Comparison of ENCODE assay signal across 1 cellular context in the genomic region with DNA sequence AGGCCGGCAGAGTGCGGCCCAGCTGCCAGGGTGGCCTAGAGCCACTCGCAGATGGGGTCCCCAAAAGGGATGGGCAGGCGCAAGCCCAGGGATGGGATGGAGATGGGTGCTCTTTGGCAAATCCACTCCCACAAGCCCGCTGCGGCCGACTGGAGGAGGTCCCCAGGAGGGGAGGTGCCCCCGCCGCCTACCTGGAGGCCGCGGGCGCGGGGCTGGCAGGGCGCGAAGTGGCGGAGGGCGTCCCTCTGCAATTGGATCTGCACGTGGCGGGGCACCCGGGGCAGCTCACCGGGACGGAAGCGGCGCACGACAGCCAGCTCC.
TF ChIP-seq lines count a peak whose summit lies in the region.

No MANE protein-coding gene starts in this region.

TF ChIP-seq in K562, 482 proteins besides CTCF, POLR2A, EP300 and RAD21 (continues in another document):
- TF ChIP-seq MCM5 (IDR thresholded peaks at IDR 0.05; ENCODE audit: low read depth): no peak
- TF ChIP-seq ZFX (CRISPR knock-in tag; IDR thresholded peaks at IDR 0.05): peak; percentile 96
- no peak for TF ChIP-seq ZMIZ1 (IDR thresholded peaks at IDR 0.05; ENCODE audit: low read depth in 2 of 2, low read length in 2 of 2)
- no peak for TF ChIP-seq POLR2AphosphoS5 (IDR thresholded peaks at IDR 0.05; ENCODE audit: control insufficient read depth, insufficient read depth, low read depth, low read length)
- TF ChIP-seq CBFB (CRISPR knock-in tag; IDR thresholded peaks at IDR 0.05): no peak
- no peak for TF ChIP-seq SRF (CRISPR knock-in tag; IDR thresholded peaks at IDR 0.05)
- no peak for TF ChIP-seq NCOA6 (IDR thresholded peaks at IDR 0.05)
- TF ChIP-seq SNRNP70 (optimal IDR thresholded peaks at IDR 0.05; ENCODE audit: low read depth, low read length): no peak
- peak; percentile 7; the same call in 1 of the 2 replicates for TF ChIP-seq KDM2B (CRISPR knock-in tag; IDR thresholded peaks at IDR 0.05)
- no peak for TF ChIP-seq ZNF644 (tag; IDR thresholded peaks at IDR 0.05; ENCODE audit: low read depth)
- peak; percentile 30 for TF ChIP-seq PHF20 (IDR thresholded peaks at IDR 0.05; ENCODE audit: partially characterized antibody)
- TF ChIP-seq ZNF232 (CRISPR knock-in tag; IDR thresholded peaks at IDR 0.05): no peak
- TF ChIP-seq ZNF133 (CRISPR knock-in tag; IDR thresholded peaks at IDR 0.05): no peak
- no peak for TF ChIP-seq ZNF174 (CRISPR knock-in tag; IDR thresholded peaks at IDR 0.05)
- TF ChIP-seq ZFP36 (IDR thresholded peaks at IDR 0.05; ENCODE audit: low read depth, low read length, partially characterized antibody): peak; percentile 3
- 0 out of 2 replicates have a peak, but pooled peaks have one; percentile 28 for TF ChIP-seq NBN (IDR thresholded peaks at IDR 0.05; ENCODE audit: low read depth)
- no peak for TF ChIP-seq MXI1 (IDR thresholded peaks at IDR 0.05; ENCODE audit: low read depth, low read length)
- no peak for TF ChIP-seq MAFF (IDR thresholded peaks at IDR 0.05; ENCODE audit: low read length)
- no peak for TF ChIP-seq PPARD (CRISPR knock-in tag; IDR thresholded peaks at IDR 0.05)
- TF ChIP-seq SUPT5H (IDR thresholded peaks at IDR 0.05): peak; percentile 83
- no peak for TF ChIP-seq NFIX (CRISPR knock-in tag; IDR thresholded peaks at IDR 0.05; ENCODE audit: low read depth)
- no peak for TF ChIP-seq PML (IDR thresholded peaks at IDR 0.05; ENCODE audit: low read length)
- peak; percentile 62; the same call in 1 of the 2 replicates for TF ChIP-seq NR3C1 (CRISPR knock-in tag; IDR thresholded peaks at IDR 0.05)
- TF ChIP-seq TGIF2 (CRISPR knock-in tag; IDR thresholded peaks at IDR 0.05): 0 out of 2 replicates have a peak, but pooled peaks have one; percentile 33
- no peak for TF ChIP-seq DMBX1 (CRISPR knock-in tag; IDR thresholded peaks at IDR 0.05; ENCODE audit: borderline replicate concordance)
- TF ChIP-seq JUN (IDR thresholded peaks at IDR 0.05; ENCODE audit: borderline replicate concordance, low read depth, low read length): no peak
- TF ChIP-seq JUN (CRISPR knock-in tag; IDR thresholded peaks at IDR 0.05; ENCODE audit: borderline replicate concordance): no peak
- no peak for TF ChIP-seq TEAD2 (tag; IDR thresholded peaks at IDR 0.05)
- TF ChIP-seq CUX1 (CRISPR knock-in tag; IDR thresholded peaks at IDR 0.05): no peak
- no peak for TF ChIP-seq KAT7 (CRISPR knock-in tag; IDR thresholded peaks at IDR 0.05; ENCODE audit: borderline replicate concordance)
- TF ChIP-seq U2AF2 (optimal IDR thresholded peaks at IDR 0.05; ENCODE audit: low read depth, low read length): no peak
- TF ChIP-seq FOXJ2 (tag; IDR thresholded peaks at IDR 0.05): no peak
- TF ChIP-seq, protein P1, sequence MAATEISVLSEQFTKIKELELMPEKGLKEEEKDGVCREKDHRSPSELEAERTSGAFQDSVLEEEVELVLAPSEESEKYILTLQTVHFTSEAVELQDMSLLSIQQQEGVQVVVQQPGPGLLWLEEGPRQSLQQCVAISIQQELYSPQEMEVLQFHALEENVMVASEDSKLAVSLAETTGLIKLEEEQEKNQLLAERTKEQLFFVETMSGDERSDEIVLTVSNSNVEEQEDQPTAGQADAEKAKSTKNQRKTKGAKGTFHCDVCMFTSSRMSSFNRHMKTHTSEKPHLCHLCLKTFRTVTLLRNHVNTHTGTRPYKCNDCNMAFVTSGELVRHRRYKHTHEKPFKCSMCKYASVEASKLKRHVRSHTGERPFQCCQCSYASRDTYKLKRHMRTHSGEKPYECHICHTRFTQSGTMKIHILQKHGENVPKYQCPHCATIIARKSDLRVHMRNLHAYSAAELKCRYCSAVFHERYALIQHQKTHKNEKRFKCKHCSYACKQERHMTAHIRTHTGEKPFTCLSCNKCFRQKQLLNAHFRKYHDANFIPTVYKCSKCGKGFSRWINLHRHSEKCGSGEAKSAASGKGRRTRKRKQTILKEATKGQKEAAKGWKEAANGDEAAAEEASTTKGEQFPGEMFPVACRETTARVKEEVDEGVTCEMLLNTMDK (IDR thresholded peaks at IDR 0.05; ENCODE audit: borderline replicate concordance, insufficient read depth, low read depth, low read length, poor library complexity, severe bottlenecking): no peak
- no peak for TF ChIP-seq POLR3A (IDR thresholded peaks at IDR 0.05; ENCODE audit: borderline replicate concordance, extremely low read depth, insufficient read depth, insufficient read length)
- TF ChIP-seq ELF1 (tag; IDR thresholded peaks at IDR 0.05): no peak
- no peak for TF ChIP-seq SIRT6 (IDR thresholded peaks at IDR 0.05; ENCODE audit: low read depth, low read length)
- no peak for TF ChIP-seq ZNF253 (CRISPR knock-in tag; conservative IDR thresholded peaks at IDR 0.05)
- TF ChIP-seq ZBTB9 (CRISPR knock-in tag; IDR thresholded peaks at IDR 0.05): peak; percentile 19; the same call in 1 of the 2 replicates
- no peak for TF ChIP-seq LEF1 (IDR thresholded peaks at IDR 0.05)
- no peak for TF ChIP-seq MAFG (tag; conservative IDR thresholded peaks at IDR 0.05)
- TF ChIP-seq BCL6 (CRISPR knock-in tag; IDR thresholded peaks at IDR 0.05): no peak
- TF ChIP-seq POLR2H (tag; IDR thresholded peaks at IDR 0.05; ENCODE audit: low read depth): no peak
- TF ChIP-seq ZNF3 (CRISPR knock-in tag; IDR thresholded peaks at IDR 0.05): no peak
- TF ChIP-seq GTF2A2 (tag; IDR thresholded peaks at IDR 0.05): no peak
- TF ChIP-seq, protein P2, sequence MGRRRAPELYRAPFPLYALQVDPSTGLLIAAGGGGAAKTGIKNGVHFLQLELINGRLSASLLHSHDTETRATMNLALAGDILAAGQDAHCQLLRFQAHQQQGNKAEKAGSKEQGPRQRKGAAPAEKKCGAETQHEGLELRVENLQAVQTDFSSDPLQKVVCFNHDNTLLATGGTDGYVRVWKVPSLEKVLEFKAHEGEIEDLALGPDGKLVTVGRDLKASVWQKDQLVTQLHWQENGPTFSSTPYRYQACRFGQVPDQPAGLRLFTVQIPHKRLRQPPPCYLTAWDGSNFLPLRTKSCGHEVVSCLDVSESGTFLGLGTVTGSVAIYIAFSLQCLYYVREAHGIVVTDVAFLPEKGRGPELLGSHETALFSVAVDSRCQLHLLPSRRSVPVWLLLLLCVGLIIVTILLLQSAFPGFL (CRISPR knock-in tag; IDR thresholded peaks at IDR 0.05): no peak
- TF ChIP-seq, protein P3, sequence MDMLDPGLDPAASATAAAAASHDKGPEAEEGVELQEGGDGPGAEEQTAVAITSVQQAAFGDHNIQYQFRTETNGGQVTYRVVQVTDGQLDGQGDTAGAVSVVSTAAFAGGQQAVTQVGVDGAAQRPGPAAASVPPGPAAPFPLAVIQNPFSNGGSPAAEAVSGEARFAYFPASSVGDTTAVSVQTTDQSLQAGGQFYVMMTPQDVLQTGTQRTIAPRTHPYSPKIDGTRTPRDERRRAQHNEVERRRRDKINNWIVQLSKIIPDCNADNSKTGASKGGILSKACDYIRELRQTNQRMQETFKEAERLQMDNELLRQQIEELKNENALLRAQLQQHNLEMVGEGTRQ (CRISPR knock-in tag; IDR thresholded peaks at IDR 0.05): no peak
- no peak for TF ChIP-seq RFX1 (IDR thresholded peaks at IDR 0.05)
- peak; percentile 85 for TF ChIP-seq RBFOX2 (IDR thresholded peaks at IDR 0.05; ENCODE audit: low read depth, low read length)
- no peak for TF ChIP-seq ZNF239 (CRISPR knock-in tag; IDR thresholded peaks at IDR 0.05)
- no peak for TF ChIP-seq KLF6 (CRISPR knock-in tag; IDR thresholded peaks at IDR 0.05; ENCODE audit: borderline replicate concordance)
- no peak for TF ChIP-seq PHB2 (IDR thresholded peaks at IDR 0.05; ENCODE audit: low read depth)
- peak; percentile 95; the same call in 1 of the 2 replicates for TF ChIP-seq HNRNPL (IDR thresholded peaks at IDR 0.05; ENCODE audit: low read depth, low read length)
- TF ChIP-seq MYNN (IDR thresholded peaks at IDR 0.05): peak; percentile 28; the same call in 1 of the 2 replicates
- TF ChIP-seq MYNN (CRISPR knock-in tag; IDR thresholded peaks at IDR 0.05): no peak
- TF ChIP-seq, protein P4, sequence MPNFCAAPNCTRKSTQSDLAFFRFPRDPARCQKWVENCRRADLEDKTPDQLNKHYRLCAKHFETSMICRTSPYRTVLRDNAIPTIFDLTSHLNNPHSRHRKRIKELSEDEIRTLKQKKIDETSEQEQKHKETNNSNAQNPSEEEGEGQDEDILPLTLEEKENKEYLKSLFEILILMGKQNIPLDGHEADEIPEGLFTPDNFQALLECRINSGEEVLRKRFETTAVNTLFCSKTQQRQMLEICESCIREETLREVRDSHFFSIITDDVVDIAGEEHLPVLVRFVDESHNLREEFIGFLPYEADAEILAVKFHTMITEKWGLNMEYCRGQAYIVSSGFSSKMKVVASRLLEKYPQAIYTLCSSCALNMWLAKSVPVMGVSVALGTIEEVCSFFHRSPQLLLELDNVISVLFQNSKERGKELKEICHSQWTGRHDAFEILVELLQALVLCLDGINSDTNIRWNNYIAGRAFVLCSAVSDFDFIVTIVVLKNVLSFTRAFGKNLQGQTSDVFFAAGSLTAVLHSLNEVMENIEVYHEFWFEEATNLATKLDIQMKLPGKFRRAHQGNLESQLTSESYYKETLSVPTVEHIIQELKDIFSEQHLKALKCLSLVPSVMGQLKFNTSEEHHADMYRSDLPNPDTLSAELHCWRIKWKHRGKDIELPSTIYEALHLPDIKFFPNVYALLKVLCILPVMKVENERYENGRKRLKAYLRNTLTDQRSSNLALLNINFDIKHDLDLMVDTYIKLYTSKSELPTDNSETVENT (CRISPR knock-in tag; IDR thresholded peaks at IDR 0.05): peak; percentile 68; the same call in 1 of the 2 replicates
- TF ChIP-seq GTF2F1 (IDR thresholded peaks at IDR 0.05; ENCODE audit: low read depth, low read length): 0 out of 2 replicates have a peak, but pooled peaks have one; percentile 14
- no peak for TF ChIP-seq GABPB2 (CRISPR knock-in tag; conservative IDR thresholded peaks at IDR 0.05)
